ENCODE assay signal across 22 cellular contexts in the genomic region with DNA sequence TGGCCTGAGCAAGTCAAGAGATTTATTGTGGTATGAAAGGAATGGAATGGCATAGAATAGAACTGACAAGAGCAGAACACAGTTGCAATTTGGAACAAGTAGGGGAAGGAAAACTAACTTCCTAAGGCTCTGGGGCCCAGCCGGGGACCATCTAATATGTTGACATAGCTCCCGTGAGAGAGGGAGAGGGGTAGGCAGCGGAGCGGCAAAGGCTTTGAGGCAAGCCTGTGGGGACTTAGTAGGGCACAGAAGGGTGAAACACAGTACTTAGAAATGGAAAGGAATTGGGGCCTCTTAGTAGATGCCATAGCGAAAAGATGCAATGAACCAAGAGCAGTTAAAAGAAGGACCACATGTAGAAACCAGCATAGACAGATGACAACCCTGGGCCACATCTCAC. TPM values are rescaled to one million over a fixed set of nuclear protein-coding genes. Genes with fewer than 3 reads are reported as not detected.
"Had no signal": no experiment of that assay in that cellular context is flagged by ENCODE, and none has a peak within 500 bp of the region (broad histone marks: within the 10 kb centered on the region; RNA-seq: fewer than 3 reads in every experiment).

No MANE protein-coding gene starts in this region.

- H3K27ac Mint-ChIP-seq: effector memory CD8-positive, alpha-beta T cell; memory B cell; mesothelial cell of epicardium; naive B cell; stimulated activated naive B cell treated with anti-CD40 and anti-IgM and Interleukin-4, amounts not matched to agents 10 μg/mL and 1 μg/mL and 100 μg/mL, for 72 hours; stimulated activated naive CD8-positive, alpha-beta T cell treated with anti-CD3 and anti-CD28 coated beads, Interleukin-15, Interleukin-2, amounts not matched to agents 100 ng/mL and 50 ng/mL, for 24 hours had no signal

- H3K4me1 Mint-ChIP-seq: memory B cell; naive B cell; stimulated activated naive B cell treated with anti-CD40 and anti-IgM and Interleukin-4, amounts not matched to agents 10 μg/mL and 1 μg/mL and 100 μg/mL, for 72 hours had no signal

- ATAC-seq: effector memory CD8-positive, alpha-beta T cell; left lobe of liver; mucosa of descending colon; sciatic nerve; stimulated activated naive B cell treated with anti-CD40 and anti-IgM and Interleukin-4, amounts not matched to agents 10 μg/mL and 1 μg/mL and 100 μg/mL, for 72 hours had no signal

- H2AFZ ChIP-seq: parathyroid adenoma had no signal

- H3K4me1 ChIP-seq: parathyroid adenoma, prostate gland had no signal

- H3K27me3 ChIP-seq: right atrium auricular region, suprapubic skin, upper lobe of left lung had no signal

- H3K27ac ChIP-seq: neutrophil, parathyroid adenoma, prostate gland, right atrium auricular region, suprapubic skin, upper lobe of left lung had no signal

- H3K9me3 Mint-ChIP-seq: effector memory CD8-positive, alpha-beta T cell; memory B cell; mesothelial cell of epicardium; naive B cell; stimulated activated naive B cell treated with anti-CD40 and anti-IgM and Interleukin-4, amounts not matched to agents 10 μg/mL and 1 μg/mL and 100 μg/mL, for 72 hours; stimulated activated naive CD8-positive, alpha-beta T cell treated with anti-CD3 and anti-CD28 coated beads, Interleukin-15, Interleukin-2, amounts not matched to agents 100 ng/mL and 50 ng/mL, for 24 hours had no signal

- H3K9ac ChIP-seq: parathyroid adenoma had no signal

- H3K4me3 Mint-ChIP-seq: effector memory CD8-positive, alpha-beta T cell; memory B cell; mesothelial cell of epicardium; naive B cell; stimulated activated naive B cell treated with anti-CD40 and anti-IgM and Interleukin-4, amounts not matched to agents 10 μg/mL and 1 μg/mL and 100 μg/mL, for 72 hours; stimulated activated naive CD8-positive, alpha-beta T cell treated with anti-CD3 and anti-CD28 coated beads, Interleukin-15, Interleukin-2, amounts not matched to agents 100 ng/mL and 50 ng/mL, for 24 hours had no signal

- H3K36me3 ChIP-seq: neutrophil, prostate gland, right atrium auricular region, suprapubic skin, upper lobe of left lung had no signal

- H3K36me3 Mint-ChIP-seq: memory B cell; mesothelial cell of epicardium; naive B cell; stimulated activated naive B cell treated with anti-CD40 and anti-IgM and Interleukin-4, amounts not matched to agents 10 μg/mL and 1 μg/mL and 100 μg/mL, for 72 hours had no signal

- H3K79me2 ChIP-seq: parathyroid adenoma had no signal

- DNase-seq: caudate nucleus; cerebellar nuclear complex; cortex of kidney; effector memory CD8-positive, alpha-beta T cell; erythroblast; mucosa of descending colon; naive B cell; stimulated activated CD4-positive, alpha-beta T cell treated with anti-CD3 and anti-CD28 coated beads, Interleukin-4, amount 100 ng/mL, for 4 hours; stimulated activated naive B cell treated with anti-CD40 and anti-IgM and Interleukin-4, amounts not matched to agents 10 μg/mL and 1 μg/mL and 100 μg/mL, for 72 hours; upper lobe of left lung had no signal

- H3K9me3 ChIP-seq: mucosa of descending colon, neutrophil, prostate gland, right atrium auricular region, suprapubic skin, upper lobe of left lung had no signal

- H3K4me3 ChIP-seq: lung, mucosa of descending colon, prostate gland, right atrium auricular region, suprapubic skin, upper lobe of left lung had no signal

RNA-seq across cellular contexts. Expression of gene GNA14, which starts 11.8 kb away (rescaled TPM):
- polyA plus RNA-seq: keratinocyte had no signal
